ENCODE assay signal across 1 cellular context in genomic region chr1:93908394-93909145, GRCh38.
TF ChIP-seq lines count a peak whose summit lies in the region.

No MANE protein-coding gene starts in this region.

TF ChIP-seq in HepG2, 621 proteins besides CTCF, POLR2A, EP300 and RAD21 (continued from another document and continues in another):
- 0 out of 2 replicates have a peak, but pooled peaks have one; percentile 11 for TF ChIP-seq PRMT3 (CRISPR knock-in tag; IDR thresholded peaks at IDR 0.05; ENCODE audit: borderline replicate concordance, low read depth)
- TF ChIP-seq ZNF124 (CRISPR knock-in tag; IDR thresholded peaks at IDR 0.05) = 0 out of 2 replicates have a peak, but pooled peaks have one; percentile 44
- no peak for TF ChIP-seq REPIN1 (CRISPR knock-in tag; IDR thresholded peaks at IDR 0.05; ENCODE audit: borderline replicate concordance, low read depth)
- peak; percentile 65; the same call in 1 of the 2 replicates for TF ChIP-seq ZNF777 (CRISPR knock-in tag; IDR thresholded peaks at IDR 0.05)
- TF ChIP-seq, protein P1, sequence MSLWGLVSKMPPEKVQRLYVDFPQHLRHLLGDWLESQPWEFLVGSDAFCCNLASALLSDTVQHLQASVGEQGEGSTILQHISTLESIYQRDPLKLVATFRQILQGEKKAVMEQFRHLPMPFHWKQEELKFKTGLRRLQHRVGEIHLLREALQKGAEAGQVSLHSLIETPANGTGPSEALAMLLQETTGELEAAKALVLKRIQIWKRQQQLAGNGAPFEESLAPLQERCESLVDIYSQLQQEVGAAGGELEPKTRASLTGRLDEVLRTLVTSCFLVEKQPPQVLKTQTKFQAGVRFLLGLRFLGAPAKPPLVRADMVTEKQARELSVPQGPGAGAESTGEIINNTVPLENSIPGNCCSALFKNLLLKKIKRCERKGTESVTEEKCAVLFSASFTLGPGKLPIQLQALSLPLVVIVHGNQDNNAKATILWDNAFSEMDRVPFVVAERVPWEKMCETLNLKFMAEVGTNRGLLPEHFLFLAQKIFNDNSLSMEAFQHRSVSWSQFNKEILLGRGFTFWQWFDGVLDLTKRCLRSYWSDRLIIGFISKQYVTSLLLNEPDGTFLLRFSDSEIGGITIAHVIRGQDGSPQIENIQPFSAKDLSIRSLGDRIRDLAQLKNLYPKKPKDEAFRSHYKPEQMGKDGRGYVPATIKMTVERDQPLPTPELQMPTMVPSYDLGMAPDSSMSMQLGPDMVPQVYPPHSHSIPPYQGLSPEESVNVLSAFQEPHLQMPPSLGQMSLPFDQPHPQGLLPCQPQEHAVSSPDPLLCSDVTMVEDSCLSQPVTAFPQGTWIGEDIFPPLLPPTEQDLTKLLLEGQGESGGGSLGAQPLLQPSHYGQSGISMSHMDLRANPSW (CRISPR knock-in tag; IDR thresholded peaks at IDR 0.05; ENCODE audit: borderline replicate concordance) = no peak
- peak; percentile 23; the same call in 1 of the 2 replicates for TF ChIP-seq HDAC2 (CRISPR knock-in tag; IDR thresholded peaks at IDR 0.05)
- no peak for TF ChIP-seq SP140L (CRISPR knock-in tag; IDR thresholded peaks at IDR 0.05; ENCODE audit: borderline replicate concordance)
- peak; percentile 10; the same call in 1 of the 2 replicates for TF ChIP-seq SRY (CRISPR knock-in tag; IDR thresholded peaks at IDR 0.05)
- TF ChIP-seq ZMYM4 (CRISPR knock-in tag; IDR thresholded peaks at IDR 0.05) = 0 out of 2 replicates have a peak, but pooled peaks have one; percentile 24
- no peak for TF ChIP-seq ZNF326 (CRISPR knock-in tag; IDR thresholded peaks at IDR 0.05; ENCODE audit: borderline replicate concordance)
- no peak for TF ChIP-seq ZNF350 (CRISPR knock-in tag; IDR thresholded peaks at IDR 0.05; ENCODE audit: borderline replicate concordance, low read depth)
- TF ChIP-seq NR2F6 (IDR thresholded peaks at IDR 0.05) = no peak
- no peak for TF ChIP-seq NR2F6 (CRISPR knock-in tag; IDR thresholded peaks at IDR 0.05)
- TF ChIP-seq TEAD3 (CRISPR knock-in tag; optimal IDR thresholded peaks at IDR 0.05; ENCODE audit: borderline replicate concordance) = peak; percentile 12
- no peak for TF ChIP-seq ZFP91 (CRISPR knock-in tag; IDR thresholded peaks at IDR 0.05; ENCODE audit: borderline replicate concordance)
- TF ChIP-seq SALL1 (CRISPR knock-in tag; IDR thresholded peaks at IDR 0.05) = peak; percentile 32
- peak; percentile 79; the same call in 1 of the 2 replicates for TF ChIP-seq ZFX (CRISPR knock-in tag; IDR thresholded peaks at IDR 0.05; ENCODE audit: low read depth)
- TF ChIP-seq RXRB (CRISPR knock-in tag; IDR thresholded peaks at IDR 0.05; ENCODE audit: borderline replicate concordance) = no peak
- TF ChIP-seq, protein P2, sequence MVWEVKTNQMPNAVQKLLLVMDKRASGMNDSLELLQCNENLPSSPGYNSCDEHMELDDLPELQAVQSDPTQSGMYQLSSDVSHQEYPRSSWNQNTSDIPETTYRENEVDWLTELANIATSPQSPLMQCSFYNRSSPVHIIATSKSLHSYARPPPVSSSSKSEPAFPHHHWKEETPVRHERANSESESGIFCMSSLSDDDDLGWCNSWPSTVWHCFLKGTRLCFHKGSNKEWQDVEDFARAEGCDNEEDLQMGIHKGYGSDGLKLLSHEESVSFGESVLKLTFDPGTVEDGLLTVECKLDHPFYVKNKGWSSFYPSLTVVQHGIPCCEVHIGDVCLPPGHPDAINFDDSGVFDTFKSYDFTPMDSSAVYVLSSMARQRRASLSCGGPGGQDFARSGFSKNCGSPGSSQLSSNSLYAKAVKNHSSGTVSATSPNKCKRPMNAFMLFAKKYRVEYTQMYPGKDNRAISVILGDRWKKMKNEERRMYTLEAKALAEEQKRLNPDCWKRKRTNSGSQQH (CRISPR knock-in tag; IDR thresholded peaks at IDR 0.05; ENCODE audit: low read depth) = peak; percentile 79
- TF ChIP-seq, protein P3, sequence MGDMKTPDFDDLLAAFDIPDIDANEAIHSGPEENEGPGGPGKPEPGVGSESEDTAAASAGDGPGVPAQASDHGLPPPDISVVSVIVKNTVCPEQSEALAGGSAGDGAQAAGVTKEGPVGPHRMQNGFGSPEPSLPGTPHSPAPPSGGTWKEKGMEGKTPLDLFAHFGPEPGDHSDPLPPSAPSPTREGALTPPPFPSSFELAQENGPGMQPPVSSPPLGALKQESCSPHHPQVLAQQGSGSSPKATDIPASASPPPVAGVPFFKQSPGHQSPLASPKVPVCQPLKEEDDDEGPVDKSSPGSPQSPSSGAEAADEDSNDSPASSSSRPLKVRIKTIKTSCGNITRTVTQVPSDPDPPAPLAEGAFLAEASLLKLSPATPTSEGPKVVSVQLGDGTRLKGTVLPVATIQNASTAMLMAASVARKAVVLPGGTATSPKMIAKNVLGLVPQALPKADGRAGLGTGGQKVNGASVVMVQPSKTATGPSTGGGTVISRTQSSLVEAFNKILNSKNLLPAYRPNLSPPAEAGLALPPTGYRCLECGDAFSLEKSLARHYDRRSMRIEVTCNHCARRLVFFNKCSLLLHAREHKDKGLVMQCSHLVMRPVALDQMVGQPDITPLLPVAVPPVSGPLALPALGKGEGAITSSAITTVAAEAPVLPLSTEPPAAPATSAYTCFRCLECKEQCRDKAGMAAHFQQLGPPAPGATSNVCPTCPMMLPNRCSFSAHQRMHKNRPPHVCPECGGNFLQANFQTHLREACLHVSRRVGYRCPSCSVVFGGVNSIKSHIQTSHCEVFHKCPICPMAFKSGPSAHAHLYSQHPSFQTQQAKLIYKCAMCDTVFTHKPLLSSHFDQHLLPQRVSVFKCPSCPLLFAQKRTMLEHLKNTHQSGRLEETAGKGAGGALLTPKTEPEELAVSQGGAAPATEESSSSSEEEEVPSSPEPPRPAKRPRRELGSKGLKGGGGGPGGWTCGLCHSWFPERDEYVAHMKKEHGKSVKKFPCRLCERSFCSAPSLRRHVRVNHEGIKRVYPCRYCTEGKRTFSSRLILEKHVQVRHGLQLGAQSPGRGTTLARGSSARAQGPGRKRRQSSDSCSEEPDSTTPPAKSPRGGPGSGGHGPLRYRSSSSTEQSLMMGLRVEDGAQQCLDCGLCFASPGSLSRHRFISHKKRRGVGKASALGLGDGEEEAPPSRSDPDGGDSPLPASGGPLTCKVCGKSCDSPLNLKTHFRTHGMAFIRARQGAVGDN (CRISPR knock-in tag; IDR thresholded peaks at IDR 0.05) = peak; percentile 84
- TF ChIP-seq ZFP41 (CRISPR knock-in tag; IDR thresholded peaks at IDR 0.05; ENCODE audit: borderline replicate concordance) = no peak
- TF ChIP-seq ATF7-NPFF (CRISPR knock-in tag; IDR thresholded peaks at IDR 0.05; ENCODE audit: low read depth) = 0 out of 2 replicates have a peak, but pooled peaks have one; percentile 14
- 0 out of 2 replicates have a peak, but pooled peaks have one; percentile 55 for TF ChIP-seq SIN3A (IDR thresholded peaks at IDR 0.05; ENCODE audit: borderline replicate concordance, low read depth, low read length)
- TF ChIP-seq ZFP37 (CRISPR knock-in tag; IDR thresholded peaks at IDR 0.05; ENCODE audit: borderline replicate concordance) = no peak
- 0 out of 2 replicates have a peak, but pooled peaks have one; percentile 3 for TF ChIP-seq POLR2G (IDR thresholded peaks at IDR 0.05; ENCODE audit: low read depth, low read length)
- peak; percentile 48; the same call in 1 of the 2 replicates for TF ChIP-seq ZNF362 (CRISPR knock-in tag; IDR thresholded peaks at IDR 0.05; ENCODE audit: borderline replicate concordance)
- peak; percentile 69; the same call in 1 of the 2 replicates for TF ChIP-seq ZNF607 (CRISPR knock-in tag; IDR thresholded peaks at IDR 0.05; ENCODE audit: borderline replicate concordance)
- TF ChIP-seq ELF1 (CRISPR knock-in tag; IDR thresholded peaks at IDR 0.05) = no peak
- TF ChIP-seq, protein P4, sequence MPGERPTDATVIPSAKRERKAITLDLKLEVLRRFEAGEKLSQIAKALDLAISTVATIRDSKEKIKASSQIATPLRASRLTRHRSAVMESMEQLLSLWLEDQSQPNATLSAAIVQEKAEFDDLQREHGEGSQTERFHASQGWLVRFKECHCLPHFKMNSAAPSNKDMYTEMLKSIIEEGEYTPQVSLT (CRISPR knock-in tag; IDR thresholded peaks at IDR 0.05; ENCODE audit: borderline replicate concordance, low read depth) = no peak
- TF ChIP-seq, protein P5, sequence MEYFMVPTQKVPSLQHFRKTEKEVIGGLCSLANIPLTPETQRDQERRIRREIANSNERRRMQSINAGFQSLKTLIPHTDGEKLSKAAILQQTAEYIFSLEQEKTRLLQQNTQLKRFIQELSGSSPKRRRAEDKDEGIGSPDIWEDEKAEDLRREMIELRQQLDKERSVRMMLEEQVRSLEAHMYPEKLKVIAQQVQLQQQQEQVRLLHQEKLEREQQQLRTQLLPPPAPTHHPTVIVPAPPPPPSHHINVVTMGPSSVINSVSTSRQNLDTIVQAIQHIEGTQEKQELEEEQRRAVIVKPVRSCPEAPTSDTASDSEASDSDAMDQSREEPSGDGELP (IDR thresholded peaks at IDR 0.05; ENCODE audit: borderline replicate concordance, low read depth) = 0 out of 2 replicates have a peak, but pooled peaks have one; percentile 16
- TF ChIP-seq, protein P6, sequence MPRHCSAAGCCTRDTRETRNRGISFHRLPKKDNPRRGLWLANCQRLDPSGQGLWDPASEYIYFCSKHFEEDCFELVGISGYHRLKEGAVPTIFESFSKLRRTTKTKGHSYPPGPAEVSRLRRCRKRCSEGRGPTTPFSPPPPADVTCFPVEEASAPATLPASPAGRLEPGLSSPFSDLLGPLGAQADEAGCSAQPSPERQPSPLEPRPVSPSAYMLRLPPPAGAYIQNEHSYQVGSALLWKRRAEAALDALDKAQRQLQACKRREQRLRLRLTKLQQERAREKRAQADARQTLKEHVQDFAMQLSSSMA (CRISPR knock-in tag; IDR thresholded peaks at IDR 0.05) = no peak
- no peak for TF ChIP-seq ZNF747 (CRISPR knock-in tag; IDR thresholded peaks at IDR 0.05; ENCODE audit: borderline replicate concordance)
- peak; percentile 14; the same call in 1 of the 2 replicates for TF ChIP-seq HNF4A (CRISPR knock-in tag; IDR thresholded peaks at IDR 0.05)
- no peak for TF ChIP-seq MTA1 (CRISPR knock-in tag; IDR thresholded peaks at IDR 0.05; ENCODE audit: borderline replicate concordance)
- peak; percentile 60; the same call in 1 of the 2 replicates for TF ChIP-seq ZFY (CRISPR knock-in tag; IDR thresholded peaks at IDR 0.05)
- no peak for TF ChIP-seq KDM6A (CRISPR knock-in tag; IDR thresholded peaks at IDR 0.05; ENCODE audit: low read depth)
- TF ChIP-seq TAF1 (CRISPR knock-in tag; IDR thresholded peaks at IDR 0.05) = 0 out of 2 replicates have a peak, but pooled peaks have one; percentile 7
- TF ChIP-seq GABPB1 (CRISPR knock-in tag; IDR thresholded peaks at IDR 0.05) = peak; percentile 23; the same call in 1 of the 2 replicates
- TF ChIP-seq ZNF205 (CRISPR knock-in tag; IDR thresholded peaks at IDR 0.05) = no peak
- 0 out of 2 replicates have a peak, but pooled peaks have one; percentile 35 for TF ChIP-seq AFF4 (CRISPR knock-in tag; IDR thresholded peaks at IDR 0.05)
- peak; percentile 56 for TF ChIP-seq AGO2 (optimal IDR thresholded peaks at IDR 0.05; ENCODE audit: low read depth, low read length)
- TF ChIP-seq, protein P7, sequence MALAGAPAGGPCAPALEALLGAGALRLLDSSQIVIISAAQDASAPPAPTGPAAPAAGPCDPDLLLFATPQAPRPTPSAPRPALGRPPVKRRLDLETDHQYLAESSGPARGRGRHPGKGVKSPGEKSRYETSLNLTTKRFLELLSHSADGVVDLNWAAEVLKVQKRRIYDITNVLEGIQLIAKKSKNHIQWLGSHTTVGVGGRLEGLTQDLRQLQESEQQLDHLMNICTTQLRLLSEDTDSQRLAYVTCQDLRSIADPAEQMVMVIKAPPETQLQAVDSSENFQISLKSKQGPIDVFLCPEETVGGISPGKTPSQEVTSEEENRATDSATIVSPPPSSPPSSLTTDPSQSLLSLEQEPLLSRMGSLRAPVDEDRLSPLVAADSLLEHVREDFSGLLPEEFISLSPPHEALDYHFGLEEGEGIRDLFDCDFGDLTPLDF (CRISPR knock-in tag; IDR thresholded peaks at IDR 0.05) = no peak
- 0 out of 2 replicates have a peak, but pooled peaks have one; percentile 58 for TF ChIP-seq HNRNPL (IDR thresholded peaks at IDR 0.05; ENCODE audit: low read depth, low read length)
- TF ChIP-seq ZC3H13 (CRISPR knock-in tag; IDR thresholded peaks at IDR 0.05) = no peak
- no peak for TF ChIP-seq CCDC6 (CRISPR knock-in tag; IDR thresholded peaks at IDR 0.05)
- no peak for TF ChIP-seq GZF1 (CRISPR knock-in tag; IDR thresholded peaks at IDR 0.05)
